Comparison of ENCODE assay signal across 17 cellular contexts in the genomic region with DNA sequence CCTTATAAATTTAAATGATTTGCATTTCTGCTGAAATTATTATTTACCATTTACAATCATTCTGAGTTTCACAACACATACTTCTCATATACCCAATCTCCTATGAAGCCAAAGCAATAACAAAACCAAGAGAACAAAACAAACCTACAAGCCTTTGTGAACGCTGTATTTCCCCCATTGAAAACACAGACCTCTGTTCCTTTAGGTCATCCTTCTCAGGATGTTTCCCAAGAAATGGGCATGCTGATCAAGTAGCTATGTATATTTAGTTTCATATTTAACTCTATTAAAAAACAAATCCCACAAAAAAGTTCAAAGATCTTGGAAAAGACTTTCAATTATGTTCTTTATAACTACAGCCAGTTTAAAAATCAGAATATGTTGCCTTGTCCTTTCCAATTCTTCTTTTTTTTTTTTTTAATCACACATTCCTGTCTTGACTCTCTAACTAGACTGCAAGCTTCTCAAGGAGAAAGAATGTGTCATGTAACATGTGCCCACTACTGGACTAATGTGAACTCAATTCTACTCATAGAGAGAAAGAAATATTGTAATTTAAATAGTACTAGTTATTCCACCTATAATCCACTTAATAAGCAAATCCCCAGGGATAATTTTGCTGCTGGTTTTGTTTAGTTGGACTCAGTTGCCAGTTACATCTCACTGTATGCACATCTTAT.
"Had no signal": no experiment of that assay in that cellular context is flagged by ENCODE, and none has a peak within 500 bp of the region (broad histone marks: within the 10 kb centered on the region; RNA-seq: fewer than 3 reads in every experiment).

No MANE protein-coding gene starts in this region.

- H3K27ac ChIP-seq: cardiac muscle cell, hepatocyte, thyroid gland had no signal

- H3K36me3 ChIP-seq: cardiac muscle cell, thyroid gland had no signal

- H3K9me3 ChIP-seq: thyroid gland had no signal

- H2AFZ ChIP-seq: hepatocyte had no signal

- H3K4me2 ChIP-seq: hepatocyte had no signal

- ATAC-seq: activated naive CD4-positive, alpha-beta T cell treated with anti-CD3 and anti-CD28 coated beads, Interleukin-2, amount 50 U/mL, for 72 hours; esophagus mucosa had no signal

- H3K27me3 ChIP-seq: cardiac muscle cell, hepatocyte, thyroid gland had no signal

- H3K4me3 ChIP-seq: cardiac muscle cell, hepatocyte, thyroid gland had no signal

- FAIRE-seq: colon, endometrium had no signal

- DNase-seq: activated CD4-positive, alpha-beta memory T cell treated with anti-CD3 and anti-CD28 coated beads for 36 hours; activated CD4-positive, alpha-beta T cell treated with anti-CD3 and anti-CD28 coated beads for 4 hours; activated gamma-delta T cell treated with Interleukin-2 at 50 U/mL for 16 hours; activated T-cell treated with anti-CD3 and anti-CD28 coated beads for 4 hours; islet precursor cell; midbrain; retina; stimulated activated CD4-positive, alpha-beta T cell treated with anti-CD3 and anti-CD28 coated beads, Interleukin-12 subunit alpha, Interleukin-12 subunit beta, amount 100 ng/mL, for 4 hours; stimulated activated CD4-positive, alpha-beta T cell treated with anti-CD3 and anti-CD28 coated beads, Interleukin-1b, Interleukin-23, amount 100 ng/mL, for 48 hours; stimulated activated naive CD4-positive, alpha-beta T cell treated with Interleukin-2 at 50 U/mL for 16 hours; thyroid gland had no signal
